ENCODE assay signal across 8 cellular contexts in the genomic region with DNA sequence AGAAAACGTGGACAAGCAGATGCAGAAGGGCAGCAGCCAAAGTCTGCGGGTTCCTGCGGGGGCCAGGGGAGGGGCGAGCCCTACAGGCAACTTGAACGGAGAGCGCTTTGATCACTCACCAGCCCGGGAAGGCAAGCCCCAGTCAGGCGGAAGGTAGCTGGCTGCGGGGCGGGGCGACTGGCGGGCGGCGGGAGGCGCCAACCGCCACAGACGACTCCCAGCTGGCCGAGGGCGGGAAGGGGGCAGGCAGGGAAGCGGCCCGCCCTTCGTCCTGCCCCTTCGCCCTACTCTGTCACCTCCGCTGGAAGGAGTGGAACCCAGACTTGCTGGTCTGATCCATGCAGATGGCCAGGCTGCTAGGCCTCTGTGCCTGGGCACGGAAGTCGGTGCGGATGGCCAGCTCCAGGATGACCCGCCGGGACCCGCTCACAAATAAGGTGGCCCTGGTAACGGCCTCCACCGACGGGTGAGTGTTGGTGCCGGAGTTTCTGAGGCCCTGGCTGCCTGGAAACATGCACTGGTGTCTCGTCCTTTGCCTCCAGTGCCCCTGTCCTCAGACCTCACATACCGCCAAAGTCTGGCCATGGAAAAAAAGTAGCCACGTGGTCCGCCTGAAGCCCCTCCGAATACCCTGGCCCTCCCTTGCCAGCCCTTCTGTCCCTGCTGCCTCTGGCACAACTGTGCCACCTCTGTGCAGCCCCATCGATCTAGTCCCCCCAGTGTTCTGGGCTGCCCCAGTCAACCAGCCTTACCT. TPM values are rescaled to one million over a fixed set of nuclear protein-coding genes. Genes with fewer than 3 reads are reported as not detected.
A peak's percentile ranks its signal among the peaks of the same experiment; 100 is the strongest.
DNase-seq lines count a peak whose midpoint lies in the region; ATAC-seq and TF ChIP-seq lines count a peak whose summit lies in the region.
"Not testable (repeated sequence)": the region's sequence is repeated elsewhere in the genome, so short reads cannot be mapped to it uniquely, and the experiment has no call there.

A gene (plus strand): TSS at position 320 of the 754 bp plus-strand sequence. CDS start 19 bp downstream, at position 339.

- peaks cover 26% of the 10 kb centered on the region for H3K4me1 Mint-ChIP-seq in activated naive CD4-positive, alpha-beta T cell treated with anti-CD3 and anti-CD28 coated beads for 36 hours (ENCODE audit: low read depth)

- intact Hi-C loops in activated naive CD4-positive, alpha-beta T cell treated with anti-CD3 and anti-CD28 coated beads for 36 hours (cut with micrococcal nuclease), result loop anchor here (1.0 to 2.0 kb wide), 6 partner anchors 48 to 173 kb away; a partner anchor contains a TSS

- H3K4me1 ChIP-seq in ES-I3 (ENCODE audit: insufficient read depth, low read length), result not testable (repeated sequence)

- not testable (repeated sequence) for H3K9me3 ChIP-seq in ES-I3 (ENCODE audit: control insufficient read depth, insufficient read depth, low read length)

- DNase-seq in HuH-7.5 (ENCODE audit: low spot score) (peak; percentile 40), SKM-1 treated with dmso at 0.1 percent for 144 hours (lab: John Stamatoyannopoulos, UW; ENCODE audit: unreplicated experiment) (peak; percentile 35), germinal center (ENCODE audit: low spot score) (peak; percentile 51), omental fat pad (ENCODE audit: low spot score) (peak; percentile 42)
- DNase-seq in activated naive CD4-positive, alpha-beta T cell treated with anti-CD3 and anti-CD28 coated beads for 36 hours, result peak; percentile 92
- DNase-seq in stimulated activated naive CD8-positive, alpha-beta T cell treated with anti-CD3 and anti-CD28 coated beads, Interleukin-15, Interleukin-2, amounts not matched to agents 100 U/mL and 50 U/mL, for 24 hours, result peak; percentile 88

- not testable (repeated sequence) for H3K36me3 ChIP-seq in ES-I3 (ENCODE audit: insufficient read depth, low read length)

- peak within 1 kb of the TSS; percentile 86 for H3K4me3 Mint-ChIP-seq in activated naive CD4-positive, alpha-beta T cell treated with anti-CD3 and anti-CD28 coated beads for 36 hours

- not testable (repeated sequence) for H3K27me3 Mint-ChIP-seq in activated naive CD4-positive, alpha-beta T cell treated with anti-CD3 and anti-CD28 coated beads for 36 hours (ENCODE audit: low read depth)

- CTCF ChIA-PET in activated naive CD4-positive, alpha-beta T cell treated with anti-CD3 and anti-CD28 coated beads for 36 hours (lab: Charles Lee), result interaction anchor here (0.6 to 1.2 kb wide), 6 partner anchors 26 to 200 kb away, joined by 3 to 4 read pairs (median 3); no protein-coding TSS in a partner anchor

- not testable (repeated sequence) for H3K36me3 Mint-ChIP-seq in activated naive CD4-positive, alpha-beta T cell treated with anti-CD3 and anti-CD28 coated beads for 36 hours (ENCODE audit: low read depth)

- ATAC-seq in GM21737 (IDR thresholded peaks at IDR 0.05; ENCODE audit: unreplicated experiment), result peak; percentile 95
- peak; percentile 94 for ATAC-seq in omental fat pad (ENCODE audit: low FRiP score)
- ATAC-seq in stimulated activated naive CD8-positive, alpha-beta T cell treated with anti-CD3 and anti-CD28 coated beads, Interleukin-15, Interleukin-2, amounts not matched to agents 100 U/mL and 50 U/mL, for 24 hours, result peak; percentile 98

- peak within 1 kb of the TSS; percentile 39 for H3K9ac ChIP-seq in ES-I3 (ENCODE audit: low read depth, low read length)

- H3K27ac Mint-ChIP-seq in activated naive CD4-positive, alpha-beta T cell treated with anti-CD3 and anti-CD28 coated beads for 36 hours, result peak within 1 kb of the TSS; percentile 78

- not testable (repeated sequence) for H3K9me3 Mint-ChIP-seq in activated naive CD4-positive, alpha-beta T cell treated with anti-CD3 and anti-CD28 coated beads for 36 hours

- TF ChIP-seq CTCF in omental fat pad (IDR thresholded peaks at IDR 0.05), result not testable (repeated sequence)

RNA-seq across cellular contexts. Expression of the gene that starts here (rescaled TPM):
- 10 to 100 TPM; 26.2 to 26.3 TPM for total RNA-seq in activated naive CD4-positive, alpha-beta T cell treated with anti-CD3 and anti-CD28 coated beads for 36 hours
- total RNA-seq in omental fat pad, result 10 to 100 TPM; 10.6 to 17.7 (median 15.2) TPM

Comparison
In these comparisons a context has a peak if more than half of its experiments do, and no peak if none do; other contexts are left out.
1. Peak in every context shown above with its lines: DNase-seq and ATAC-seq.
2. DNase-seq: peak in every context shown above with its lines; median percentile 92 in activated naive CD4-positive, alpha-beta T cell treated with anti-CD3 and anti-CD28 coated beads for 36 hours; 88 in stimulated activated naive CD8-positive, alpha-beta T cell treated with anti-CD3 and anti-CD28 coated beads, Interleukin-15, Interleukin-2, amounts not matched to agents 100 U/mL and 50 U/mL, for 24 hours; 51 in germinal center; 42 in omental fat pad; 40 in HuH-7.5; 35 in SKM-1 treated with dmso at 0.1 percent for 144 hours.